10 cellular contexts compared by ENCODE assay signal in the genomic region with DNA sequence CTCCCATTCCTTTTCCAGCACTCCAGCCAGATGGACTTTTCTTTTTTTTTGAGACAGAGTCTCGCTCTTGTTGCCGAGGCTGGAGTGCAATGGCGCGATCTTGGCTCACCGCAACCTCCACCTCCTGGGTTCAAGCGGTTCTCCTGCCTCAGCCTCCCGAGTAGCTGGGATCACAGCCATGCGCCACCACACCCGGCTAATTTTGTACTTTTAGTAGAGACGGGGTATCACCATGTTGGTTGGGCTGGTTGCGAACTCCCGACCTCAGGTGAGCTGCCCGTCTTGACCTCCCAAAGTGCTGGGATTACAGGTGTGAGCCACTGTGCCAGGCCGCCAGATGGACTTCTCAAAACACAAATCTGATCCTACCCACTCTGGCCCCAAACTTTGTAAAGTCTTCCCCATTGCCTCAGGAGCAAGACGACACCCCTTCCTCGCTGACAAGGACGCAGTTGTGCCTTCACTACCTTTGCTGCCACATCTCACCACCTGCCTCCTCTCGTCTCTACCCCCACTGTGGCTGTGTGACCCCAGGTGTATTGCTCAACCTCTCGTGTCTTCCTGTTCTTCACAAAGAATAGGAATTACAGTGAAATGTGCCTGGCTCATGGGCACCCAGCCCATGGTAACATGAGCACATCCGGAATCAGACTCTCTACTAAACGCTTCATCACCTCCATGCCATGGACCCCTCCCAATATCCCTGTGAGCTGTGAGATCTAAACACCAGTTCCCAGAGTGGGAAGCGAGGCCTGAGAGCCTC. TPM values are rescaled to one million over a fixed set of nuclear protein-coding genes. Genes with fewer than 3 reads are reported as not detected.
DNase-seq lines count a peak whose midpoint lies in the region; ATAC-seq and TF ChIP-seq lines count a peak whose summit lies in the region.
"Had no signal": no experiment of that assay in that cellular context is flagged by ENCODE, and none has a peak within 500 bp of the region (broad histone marks: within the 10 kb centered on the region; RNA-seq: fewer than 3 reads in every experiment).

No MANE protein-coding gene starts in this region.

- WGBS in hepatocyte (ENCODE audit: low lambda C conversion rate, missing lambda C conversion rate) = 93% methylated on average over 22 of the region's 22 CpGs

- POLR2A ChIA-PET in Panc1 (lab: Charles Lee) = no interaction called here

- H3K9me3 ChIP-seq in DND-41 (ENCODE audit: insufficient read depth, low read length, severe bottlenecking) (no peaks in the 10 kb centered on the region), Panc1 (ENCODE audit: control insufficient read depth, insufficient read depth, low read depth, low read length) (no peaks in the 10 kb centered on the region), hepatocyte (ENCODE audit: low read depth) (no peaks in the 10 kb centered on the region)
- H3K9me3 ChIP-seq: SJCRH30 had no signal

- in situ Hi-C loops in Panc1 (cut with HindIII; ENCODE audit: low pct_unique_long_range_greater_than_20kb, low sequenced_read_pairs) = no loop called here

- H2AFZ ChIP-seq in DND-41 (ENCODE audit: low read depth, low read length) (peak overlapping the region; percentile 37; the same call in 1 of the 2 replicates), hepatocyte (no peak overlapping the region)

- H3K27me3 ChIP-seq in DND-41 (ENCODE audit: insufficient read depth, low read length, poor library complexity) = no peaks in the 10 kb centered on the region
- no peaks in the 10 kb centered on the region for H3K27me3 ChIP-seq in Panc1 (ENCODE audit: control insufficient read depth, insufficient read depth, low read length)
- H3K27me3 ChIP-seq in hepatocyte = no peaks in the 10 kb centered on the region
- H3K27me3 ChIP-seq: SJCRH30 had no signal

- H4K20me1 ChIP-seq in DND-41 (ENCODE audit: insufficient read depth, low read length) (no peaks in the 10 kb centered on the region; the same call in 1 of the 2 replicates), hepatocyte (ENCODE audit: insufficient read depth, poor library complexity, severe bottlenecking) (no peaks in the 10 kb centered on the region)

- TF ChIP-seq CTCF in DND-41 (IDR thresholded peaks at IDR 0.05; ENCODE audit: borderline replicate concordance, extremely low read depth, low read length, poor library complexity, severe bottlenecking) (no peak), Panc1 (IDR thresholded peaks at IDR 0.05) (no peak), hepatocyte (IDR thresholded peaks at IDR 0.05; ENCODE audit: poor library complexity) (no peak)

- DNase-seq in DND-41 (no peak), Panc1 (ENCODE audit: low read depth, low spot score) (no peak), hepatocyte (ENCODE audit: low spot score) (no peak), renal cortical epithelial cell (ENCODE audit: low read depth) (peak; percentile 28), GDM1 (lab: John Stamatoyannopoulos, UW) (no peak)
- DNase-seq: endodermal cell, SJCRH30 had no signal

- CTCF ChIA-PET in Panc1 (lab: Charles Lee) = no interaction called here

- peaks cover 10% of the 10 kb centered on the region for H3K79me2 ChIP-seq in DND-41 (ENCODE audit: insufficient read depth, low read length)
- H3K79me2 ChIP-seq in hepatocyte = peaks cover 10% of the 10 kb centered on the region

- peaks cover 14% of the 10 kb centered on the region for H3K4me1 ChIP-seq in DND-41 (ENCODE audit: insufficient read depth, low read length)
- peaks cover 4% of the 10 kb centered on the region for H3K4me1 ChIP-seq in Panc1 (ENCODE audit: control insufficient read depth, insufficient read depth, low read length)
- peaks cover 5% of the 10 kb centered on the region for H3K4me1 ChIP-seq in hepatocyte (ENCODE audit: insufficient read depth)
- H3K4me1 ChIP-seq: SJCRH30 had no signal

- no peak overlapping the region for H3K4me3 ChIP-seq in DND-41 (ENCODE audit: low read depth in 1 of 2, low read length in 2 of 2)
- H3K4me3 ChIP-seq in Panc1 (ENCODE audit: low read depth in 2 of 2, low read length in 2 of 2) = no peak overlapping the region
- H3K4me3 ChIP-seq in hepatocyte = no peak overlapping the region
- H3K4me3 ChIP-seq: SJCRH30, smooth muscle cell had no signal

- BruUV-seq in Panc1 (replicated peaks; lab: Mats Ljungman, UMichigan) = no TSS peak

- H3K4me2 ChIP-seq in DND-41 (ENCODE audit: insufficient read depth, low read length) (no peak overlapping the region), hepatocyte (no peak overlapping the region)
- H3K4me2 ChIP-seq: smooth muscle cell had no signal

- H3K36me3 ChIP-seq in DND-41 (ENCODE audit: insufficient read depth, low read length) (peaks cover under 1% of the 10 kb centered on the region; the same call in 1 of the 2 replicates), Panc1 (ENCODE audit: control insufficient read depth, insufficient read depth, low read length) (peaks cover 10% of the 10 kb centered on the region; the same call in 1 of the 2 replicates), hepatocyte (replicated peaks; ENCODE audit: insufficient read depth, low read depth) (no peaks in the 10 kb centered on the region)
- H3K36me3 ChIP-seq: SJCRH30 had no signal

- ATAC-seq in DND-41 (ENCODE audit: insufficient read depth, low read depth) (no peak), Panc1 (no peak), HG02884 (IDR thresholded peaks at IDR 0.05; ENCODE audit: unreplicated experiment) (no peak), GM21576 (IDR thresholded peaks at IDR 0.05; ENCODE audit: unreplicated experiment) (no peak)

- intact Hi-C loops in Panc1 (cut with micrococcal nuclease; ENCODE audit: unreplicated experiment) = no loop called here

- H3K27ac ChIP-seq in DND-41 (ENCODE audit: low read length) (no peak overlapping the region), Panc1 (ENCODE audit: low read length) (peak overlapping the region; percentile 9), hepatocyte (peak overlapping the region; percentile 69)
- H3K27ac ChIP-seq: SJCRH30 had no signal

- H3K9me2 ChIP-seq in hepatocyte (replicated peaks; ENCODE audit: insufficient read depth) = no peaks in the 10 kb centered on the region

- no peak overlapping the region for H3K9ac ChIP-seq in DND-41 (ENCODE audit: low read depth, low read length)

RNA-seq across cellular contexts. Expression of a gene that starts 3.7 kb away (rescaled TPM):
- total RNA-seq in Panc1 (2021; ENCODE audit: unreplicated experiment) (22.6 TPM), hepatocyte (17.9 and 23.8 TPM in 2 replicates), renal cortical epithelial cell (15.8 and 27.9 TPM in 2 replicates)
- polyA plus RNA-seq in Panc1 (2012; ENCODE audit: insufficient read length) = 21.5 TPM
- 17.3 and 22.8 TPM in 2 replicates for polyA plus RNA-seq in hepatocyte

RNA-seq across cellular contexts. Expression of a gene that starts 11.2 kb away (rescaled TPM):
- total RNA-seq in Panc1 (2021; ENCODE audit: unreplicated experiment) (not detected), hepatocyte (1.7 and 1.9 TPM in 2 replicates), renal cortical epithelial cell (not detected in 2 replicates)
- 0.06 TPM for polyA plus RNA-seq in Panc1 (2012; ENCODE audit: insufficient read length)
- polyA plus RNA-seq in hepatocyte = 0.91 and 1.0 TPM in 2 replicates
- total RNA-seq: endodermal cell, SJCRH30, smooth muscle cell had no signal
- polyA plus RNA-seq: smooth muscle cell had no signal
